ENCODE assay signal across 1 cellular context in genomic region chr17:42341568-42341967, GRCh38.
TF ChIP-seq lines count a peak whose summit lies in the region.

No MANE protein-coding gene starts in this region.

TF ChIP-seq in GM12878, 131 proteins besides CTCF, POLR2A, EP300 and RAD21 (continued from another document):
- no peak for TF ChIP-seq PAX8 (IDR thresholded peaks at IDR 0.05)
- no peak for TF ChIP-seq SREBF2 (IDR thresholded peaks at IDR 0.05; ENCODE audit: low read length)
- TF ChIP-seq CHD4 (IDR thresholded peaks at IDR 0.05): no peak
- no peak for TF ChIP-seq NBN (IDR thresholded peaks at IDR 0.05)
- no peak for TF ChIP-seq NFXL1 (IDR thresholded peaks at IDR 0.05; ENCODE audit: borderline replicate concordance)
- no peak for TF ChIP-seq MLLT1 (IDR thresholded peaks at IDR 0.05)
- peak; percentile 33; the same call in 1 of the 2 replicates for TF ChIP-seq NFIC (IDR thresholded peaks at IDR 0.05; ENCODE audit: low read depth, low read length)
- TF ChIP-seq TARDBP (IDR thresholded peaks at IDR 0.05; ENCODE audit: borderline replicate concordance): no peak
- TF ChIP-seq RUNX3 (IDR thresholded peaks at IDR 0.05; ENCODE audit: low read length): 0 out of 2 replicates have a peak, but pooled peaks have one; percentile 9
